Comparison of ENCODE assay signal across 1 cellular context in genomic region chr1:43143441-43143888, GRCh38.
A peak's percentile ranks its signal among the peaks of the same experiment; 100 is the strongest.
TF ChIP-seq lines count a peak whose summit lies in the region.

No MANE protein-coding gene starts in this region.

TF ChIP-seq in GM12878, 131 proteins besides CTCF, POLR2A, EP300 and RAD21 (continued from another document and continues in another):
- TF ChIP-seq, protein P1, sequence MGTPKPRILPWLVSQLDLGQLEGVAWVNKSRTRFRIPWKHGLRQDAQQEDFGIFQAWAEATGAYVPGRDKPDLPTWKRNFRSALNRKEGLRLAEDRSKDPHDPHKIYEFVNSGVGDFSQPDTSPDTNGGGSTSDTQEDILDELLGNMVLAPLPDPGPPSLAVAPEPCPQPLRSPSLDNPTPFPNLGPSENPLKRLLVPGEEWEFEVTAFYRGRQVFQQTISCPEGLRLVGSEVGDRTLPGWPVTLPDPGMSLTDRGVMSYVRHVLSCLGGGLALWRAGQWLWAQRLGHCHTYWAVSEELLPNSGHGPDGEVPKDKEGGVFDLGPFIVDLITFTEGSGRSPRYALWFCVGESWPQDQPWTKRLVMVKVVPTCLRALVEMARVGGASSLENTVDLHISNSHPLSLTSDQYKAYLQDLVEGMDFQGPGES (IDR thresholded peaks at IDR 0.05) = no peak
- TF ChIP-seq ZBTB4 (CRISPR knock-in tag; IDR thresholded peaks at IDR 0.05) = no peak
- no peak for TF ChIP-seq POLR2AphosphoS5 (IDR thresholded peaks at IDR 0.05; ENCODE audit: low read length)
- no peak for TF ChIP-seq CEBPB (IDR thresholded peaks at IDR 0.05; ENCODE audit: borderline replicate concordance in 1 of 2, low read depth in 2 of 2, low read length in 2 of 2)
- TF ChIP-seq ZNF384 (IDR thresholded peaks at IDR 0.05; ENCODE audit: borderline replicate concordance, low read depth, low read length) = no peak
- TF ChIP-seq EZH2 (IDR thresholded peaks at IDR 0.05; ENCODE audit: borderline replicate concordance, control insufficient read depth, low read depth, low read length) = no peak
- peak in 1 of 2 experiments; percentile 53; a peak in 2 of 4 replicates for TF ChIP-seq BHLHE40 (IDR thresholded peaks at IDR 0.05; ENCODE audit: borderline replicate concordance in 1 of 2, low read depth in 2 of 2, low read length in 1 of 2)
- TF ChIP-seq JUND (IDR thresholded peaks at IDR 0.05; ENCODE audit: low read depth, low read length) = no peak
- no peak for TF ChIP-seq ZNF592 (IDR thresholded peaks at IDR 0.05)
- no peak for TF ChIP-seq MEF2A (IDR thresholded peaks at IDR 0.05; ENCODE audit: insufficient read depth, low read depth, low read length)
- TF ChIP-seq YBX1 (IDR thresholded peaks at IDR 0.05) = no peak
- no peak for TF ChIP-seq NFIC (IDR thresholded peaks at IDR 0.05; ENCODE audit: low read depth, low read length)
- no peak for TF ChIP-seq CBX3 (IDR thresholded peaks at IDR 0.05; ENCODE audit: borderline replicate concordance, low read depth)
- no peak for TF ChIP-seq SPI1 (IDR thresholded peaks at IDR 0.05; ENCODE audit: borderline replicate concordance, insufficient read depth, low read depth, low read length)
- TF ChIP-seq FOS (IDR thresholded peaks at IDR 0.05; ENCODE audit: borderline replicate concordance, extremely low read depth, insufficient read length) = no peak
- TF ChIP-seq KLF5 (IDR thresholded peaks at IDR 0.05; ENCODE audit: partially characterized antibody) = peak; percentile 26
- no peak for TF ChIP-seq ESRRA (IDR thresholded peaks at IDR 0.05; ENCODE audit: low read length)
- TF ChIP-seq DPF2 (IDR thresholded peaks at IDR 0.05) = no peak
- TF ChIP-seq, protein P2, sequence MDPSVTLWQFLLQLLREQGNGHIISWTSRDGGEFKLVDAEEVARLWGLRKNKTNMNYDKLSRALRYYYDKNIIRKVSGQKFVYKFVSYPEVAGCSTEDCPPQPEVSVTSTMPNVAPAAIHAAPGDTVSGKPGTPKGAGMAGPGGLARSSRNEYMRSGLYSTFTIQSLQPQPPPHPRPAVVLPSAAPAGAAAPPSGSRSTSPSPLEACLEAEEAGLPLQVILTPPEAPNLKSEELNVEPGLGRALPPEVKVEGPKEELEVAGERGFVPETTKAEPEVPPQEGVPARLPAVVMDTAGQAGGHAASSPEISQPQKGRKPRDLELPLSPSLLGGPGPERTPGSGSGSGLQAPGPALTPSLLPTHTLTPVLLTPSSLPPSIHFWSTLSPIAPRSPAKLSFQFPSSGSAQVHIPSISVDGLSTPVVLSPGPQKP (IDR thresholded peaks at IDR 0.05; ENCODE audit: low read depth, low read length) = no peak
- TF ChIP-seq BCL11A (IDR thresholded peaks at IDR 0.05; ENCODE audit: low read depth, low read length) = no peak
- no peak for TF ChIP-seq MTA2 (IDR thresholded peaks at IDR 0.05; ENCODE audit: low read depth)
- peak; percentile 60; the same call in 1 of the 2 replicates for TF ChIP-seq CHD1 (IDR thresholded peaks at IDR 0.05; ENCODE audit: low read depth, low read length)
- TF ChIP-seq, protein P3, sequence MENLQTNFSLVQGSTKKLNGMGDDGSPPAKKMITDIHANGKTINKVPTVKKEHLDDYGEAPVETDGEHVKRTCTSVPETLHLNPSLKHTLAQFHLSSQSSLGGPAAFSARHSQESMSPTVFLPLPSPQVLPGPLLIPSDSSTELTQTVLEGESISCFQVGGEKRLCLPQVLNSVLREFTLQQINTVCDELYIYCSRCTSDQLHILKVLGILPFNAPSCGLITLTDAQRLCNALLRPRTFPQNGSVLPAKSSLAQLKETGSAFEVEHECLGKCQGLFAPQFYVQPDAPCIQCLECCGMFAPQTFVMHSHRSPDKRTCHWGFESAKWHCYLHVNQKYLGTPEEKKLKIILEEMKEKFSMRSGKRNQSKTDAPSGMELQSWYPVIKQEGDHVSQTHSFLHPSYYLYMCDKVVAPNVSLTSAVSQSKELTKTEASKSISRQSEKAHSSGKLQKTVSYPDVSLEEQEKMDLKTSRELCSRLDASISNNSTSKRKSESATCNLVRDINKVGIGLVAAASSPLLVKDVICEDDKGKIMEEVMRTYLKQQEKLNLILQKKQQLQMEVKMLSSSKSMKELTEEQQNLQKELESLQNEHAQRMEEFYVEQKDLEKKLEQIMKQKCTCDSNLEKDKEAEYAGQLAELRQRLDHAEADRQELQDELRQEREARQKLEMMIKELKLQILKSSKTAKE (IDR thresholded peaks at IDR 0.05; ENCODE audit: low read depth, poor library complexity, severe bottlenecking) = no peak
- no peak for TF ChIP-seq HDGF (IDR thresholded peaks at IDR 0.05)
- peak; percentile 85 for TF ChIP-seq FOXK2 (IDR thresholded peaks at IDR 0.05)
- TF ChIP-seq SIX5 (IDR thresholded peaks at IDR 0.05; ENCODE audit: low read depth, low read length, severe bottlenecking) = no peak
- TF ChIP-seq, protein P4, sequence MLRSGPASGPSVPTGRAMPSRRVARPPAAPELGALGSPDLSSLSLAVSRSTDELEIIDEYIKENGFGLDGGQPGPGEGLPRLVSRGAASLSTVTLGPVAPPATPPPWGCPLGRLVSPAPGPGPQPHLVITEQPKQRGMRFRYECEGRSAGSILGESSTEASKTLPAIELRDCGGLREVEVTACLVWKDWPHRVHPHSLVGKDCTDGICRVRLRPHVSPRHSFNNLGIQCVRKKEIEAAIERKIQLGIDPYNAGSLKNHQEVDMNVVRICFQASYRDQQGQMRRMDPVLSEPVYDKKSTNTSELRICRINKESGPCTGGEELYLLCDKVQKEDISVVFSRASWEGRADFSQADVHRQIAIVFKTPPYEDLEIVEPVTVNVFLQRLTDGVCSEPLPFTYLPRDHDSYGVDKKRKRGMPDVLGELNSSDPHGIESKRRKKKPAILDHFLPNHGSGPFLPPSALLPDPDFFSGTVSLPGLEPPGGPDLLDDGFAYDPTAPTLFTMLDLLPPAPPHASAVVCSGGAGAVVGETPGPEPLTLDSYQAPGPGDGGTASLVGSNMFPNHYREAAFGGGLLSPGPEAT (IDR thresholded peaks at IDR 0.05; ENCODE audit: low read depth) = no peak
- TF ChIP-seq, protein P5, sequence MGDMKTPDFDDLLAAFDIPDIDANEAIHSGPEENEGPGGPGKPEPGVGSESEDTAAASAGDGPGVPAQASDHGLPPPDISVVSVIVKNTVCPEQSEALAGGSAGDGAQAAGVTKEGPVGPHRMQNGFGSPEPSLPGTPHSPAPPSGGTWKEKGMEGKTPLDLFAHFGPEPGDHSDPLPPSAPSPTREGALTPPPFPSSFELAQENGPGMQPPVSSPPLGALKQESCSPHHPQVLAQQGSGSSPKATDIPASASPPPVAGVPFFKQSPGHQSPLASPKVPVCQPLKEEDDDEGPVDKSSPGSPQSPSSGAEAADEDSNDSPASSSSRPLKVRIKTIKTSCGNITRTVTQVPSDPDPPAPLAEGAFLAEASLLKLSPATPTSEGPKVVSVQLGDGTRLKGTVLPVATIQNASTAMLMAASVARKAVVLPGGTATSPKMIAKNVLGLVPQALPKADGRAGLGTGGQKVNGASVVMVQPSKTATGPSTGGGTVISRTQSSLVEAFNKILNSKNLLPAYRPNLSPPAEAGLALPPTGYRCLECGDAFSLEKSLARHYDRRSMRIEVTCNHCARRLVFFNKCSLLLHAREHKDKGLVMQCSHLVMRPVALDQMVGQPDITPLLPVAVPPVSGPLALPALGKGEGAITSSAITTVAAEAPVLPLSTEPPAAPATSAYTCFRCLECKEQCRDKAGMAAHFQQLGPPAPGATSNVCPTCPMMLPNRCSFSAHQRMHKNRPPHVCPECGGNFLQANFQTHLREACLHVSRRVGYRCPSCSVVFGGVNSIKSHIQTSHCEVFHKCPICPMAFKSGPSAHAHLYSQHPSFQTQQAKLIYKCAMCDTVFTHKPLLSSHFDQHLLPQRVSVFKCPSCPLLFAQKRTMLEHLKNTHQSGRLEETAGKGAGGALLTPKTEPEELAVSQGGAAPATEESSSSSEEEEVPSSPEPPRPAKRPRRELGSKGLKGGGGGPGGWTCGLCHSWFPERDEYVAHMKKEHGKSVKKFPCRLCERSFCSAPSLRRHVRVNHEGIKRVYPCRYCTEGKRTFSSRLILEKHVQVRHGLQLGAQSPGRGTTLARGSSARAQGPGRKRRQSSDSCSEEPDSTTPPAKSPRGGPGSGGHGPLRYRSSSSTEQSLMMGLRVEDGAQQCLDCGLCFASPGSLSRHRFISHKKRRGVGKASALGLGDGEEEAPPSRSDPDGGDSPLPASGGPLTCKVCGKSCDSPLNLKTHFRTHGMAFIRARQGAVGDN (IDR thresholded peaks at IDR 0.05) = no peak
- no peak for TF ChIP-seq YY1 (IDR thresholded peaks at IDR 0.05; ENCODE audit: low read depth, low read length)
- no peak for TF ChIP-seq ASH2L (IDR thresholded peaks at IDR 0.05; ENCODE audit: borderline replicate concordance, low read depth)
- no peak for TF ChIP-seq NFYA (IDR thresholded peaks at IDR 0.05; ENCODE audit: borderline replicate concordance, low read depth, low read length)
- no peak for TF ChIP-seq IRF4 (IDR thresholded peaks at IDR 0.05; ENCODE audit: low read depth, low read length)
- TF ChIP-seq ATF7 (IDR thresholded peaks at IDR 0.05; ENCODE audit: low read depth) = peak; percentile 78
- TF ChIP-seq REST (IDR thresholded peaks at IDR 0.05; ENCODE audit: low read depth, low read length) = no peak
- no peak for TF ChIP-seq HCFC1 (IDR thresholded peaks at IDR 0.05; ENCODE audit: low read length)
